1 cellular context compared by ENCODE assay signal in genomic region chr5:150161242-150162141, GRCh38.
TF ChIP-seq lines count a peak whose summit lies in the region.

No MANE protein-coding gene starts in this region.

TF ChIP-seq in HEK293, 187 proteins besides CTCF, POLR2A, EP300 and RAD21 (continued from another document):
- TF ChIP-seq ZFP37 (tag by site-specific recombination; IDR thresholded peaks at IDR 0.05) (peak; percentile 78; the same call in 1 of the 2 replicates), ZNF660 (tag by site-specific recombination; IDR thresholded peaks at IDR 0.05) (no peak), ZNF768 (tag by site-specific recombination; IDR thresholded peaks at IDR 0.05) (no peak), ZBTB1 (tag by site-specific recombination; IDR thresholded peaks at IDR 0.05) (no peak), ZFP3 (tag by site-specific recombination; IDR thresholded peaks at IDR 0.05; ENCODE audit: low read depth) (no peak), ZBTB8A (tag by site-specific recombination; IDR thresholded peaks at IDR 0.05) (no peak), ZNF398 (tag by site-specific recombination; IDR thresholded peaks at IDR 0.05) (no peak), ZNF426 (tag by site-specific recombination; IDR thresholded peaks at IDR 0.05) (no peak), ZNF830 (tag by site-specific recombination; IDR thresholded peaks at IDR 0.05; ENCODE audit: low read depth) (no peak), ZNF404 (tag by site-specific recombination; IDR thresholded peaks at IDR 0.05) (no peak), ZNF2 (tag by site-specific recombination; IDR thresholded peaks at IDR 0.05) (peak; percentile 75), SCRT2 (tag by site-specific recombination; IDR thresholded peaks at IDR 0.05) (0 out of 2 replicates have a peak, but pooled peaks have one; percentile 14), ZNF121 (tag by site-specific recombination; IDR thresholded peaks at IDR 0.05) (no peak)
TF ChIP-seq in HEK293: peak in this region for 12.
